Comparison of ENCODE assay signal across 11 cellular contexts in genomic region chr16:80583466-80583865, GRCh38. TPM values are rescaled to one million over a fixed set of nuclear protein-coding genes. Genes with fewer than 3 reads are reported as not detected.
A peak's percentile ranks its signal among the peaks of the same experiment; 100 is the strongest.
DNase-seq lines count a peak whose midpoint lies in the region; ATAC-seq, FAIRE-seq and TF ChIP-seq lines count a peak whose summit lies in the region.
"Had no signal": no experiment of that assay in that cellular context is flagged by ENCODE, and none has a peak within 500 bp of the region (broad histone marks: within the 10 kb centered on the region; RNA-seq: fewer than 3 reads in every experiment).

No MANE protein-coding gene starts in this region.

- H2BK5ac ChIP-seq in H9 (ENCODE audit: insufficient read length, low read length): no peak overlapping the region

- H3K9me3 ChIP-seq in OCI-LY3 (ENCODE audit: insufficient read depth, low read length) (no peaks in the 10 kb centered on the region; the same call in 1 of the 2 replicates), GM12878 (replicated peaks; ENCODE audit: control insufficient read depth, insufficient read depth, low read length) (no peaks in the 10 kb centered on the region; the same call in 1 of the 3 replicates), lower lobe of right lung (no peaks in the 10 kb centered on the region), H9 (ENCODE audit: control insufficient read depth, low read depth, low read length) (no peaks in the 10 kb centered on the region)
- H3K9me3 ChIP-seq: ascending aorta, ovary, SK-N-SH had no signal

- ATAC-seq in GM12878 (no peak), sciatic nerve (peak; percentile 60), lower lobe of right lung (no peak)

- H3K4me1 ChIP-seq in OCI-LY3 (ENCODE audit: low read length): peaks cover 42% of the 10 kb centered on the region
- peaks cover 37% of the 10 kb centered on the region for H3K4me1 ChIP-seq in GM12878 (ENCODE audit: control insufficient read depth, insufficient read depth, low read length)
- no peaks in the 10 kb centered on the region for H3K4me1 ChIP-seq in lower lobe of right lung
- no peaks in the 10 kb centered on the region for H3K4me1 ChIP-seq in H9 (ENCODE audit: insufficient read depth, low read length)
- H3K4me1 ChIP-seq: ascending aorta had no signal

- H3K79me2 ChIP-seq in OCI-LY3 (ENCODE audit: low read length) (no peaks in the 10 kb centered on the region), GM12878 (ENCODE audit: control insufficient read depth, insufficient read depth, low read length) (no peaks in the 10 kb centered on the region), H9 (ENCODE audit: insufficient read depth, low read length) (no peaks in the 10 kb centered on the region)

- no peak overlapping the region for H2AK5ac ChIP-seq in H9 (ENCODE audit: insufficient read length, low read length)

- no peak overlapping the region for H3K18ac ChIP-seq in H9 (ENCODE audit: insufficient read length, low read depth, low read length)

- SMC1A ChIA-PET in GM12878 (lab: Charles Lee; ENCODE audit: uncharacterized antibody, unreplicated experiment): interaction anchor here (1.2 kb wide), 1 partner anchor 57 kb away, joined by 3 read pairs; no protein-coding TSS in a partner anchor

- peaks cover 2 to 51% of the 10 kb centered on the region in 2 experiments; a peak in 3 of 5 replicates for H3K9me3 Mint-ChIP-seq in H9

- H4K8ac ChIP-seq in H9 (replicated peaks; ENCODE audit: insufficient read length, low read depth, low read length): no peak overlapping the region

- BruUV-seq in GM12878 (replicated peaks; lab: Mats Ljungman, UMichigan): no TSS peak

- no peak for TF ChIP-seq RAD21 in GM12878 (IDR thresholded peaks at IDR 0.05; ENCODE audit: insufficient read depth, low read depth, low read length)

- no peak overlapping the region for H4K91ac ChIP-seq in H9 (ENCODE audit: insufficient read length, low read depth, low read length)

- no peak overlapping the region for H4K5ac ChIP-seq in H9 (ENCODE audit: insufficient read length, low read depth, low read length)

- POLR2A ChIA-PET in GM12878 (lab: Charles Lee): no interaction called here

- intact Hi-C loops in GM12878 (cut with micrococcal nuclease; ENCODE audit: unreplicated experiment) (loop anchor here (5.0 kb wide), 1 partner anchor 94 kb away; no protein-coding TSS in a partner anchor), sciatic nerve (cut with DNase I) (no loop called here), lower lobe of right lung (cut with DNase I) (no loop called here)

- H2BK15ac ChIP-seq in H9 (ENCODE audit: low read depth, low read length): no peak overlapping the region

- H3K56ac ChIP-seq in H9 (ENCODE audit: insufficient read length, low read depth, low read length): no peak overlapping the region

- no peak overlapping the region for H2BK12ac ChIP-seq in H9 (ENCODE audit: insufficient read length, low read depth, low read length)

- no peaks in the 10 kb centered on the region for H3K79me1 ChIP-seq in H9 (ENCODE audit: insufficient read depth, low read depth, low read length, poor library complexity, severe bottlenecking)

- H3K4ac ChIP-seq in H9 (ENCODE audit: low read depth, low read length): no peak overlapping the region

- DNase-seq in EH (ENCODE audit: low read depth) (peak; percentile 88), GM12878 (ENCODE audit: low read depth, low spot score) (no peak), sciatic nerve (ENCODE audit: low spot score) (no peak), lower lobe of right lung (no peak), cerebellar cortex (ENCODE audit: low spot score) (no peak), NOMO-1 treated with dmso at 0.1 percent for 144 hours (lab: John Stamatoyannopoulos, UW; ENCODE audit: unreplicated experiment) (no peak), H9 (no peak)
- DNase-seq: ovary, SK-N-SH had no signal

- no peak for TF ChIP-seq CTCF in OCI-LY3 (IDR thresholded peaks at IDR 0.05; ENCODE audit: low read depth, low read length)
- TF ChIP-seq CTCF in GM12878 (IDR thresholded peaks at IDR 0.05 in 2 of 3, conservative IDR thresholded peaks at IDR 0.05 in 1 of 3; ENCODE audit: control insufficient read depth in 2 of 3, extremely low read depth in 1 of 3, insufficient read depth in 1 of 3, low read depth in 3 of 3, low read length in 3 of 3): no peak
- TF ChIP-seq CTCF in lower lobe of right lung (IDR thresholded peaks at IDR 0.05): no peak
- no peak for TF ChIP-seq CTCF in H9 (conservative IDR thresholded peaks at IDR 0.05)

- FAIRE-seq in GM12878 (lab: Jason Lieb, UNC): peak; percentile 18

- H3K4me1 Mint-ChIP-seq in H9: no peaks in the 10 kb centered on the region

- no peak overlapping the region for H2BK20ac ChIP-seq in H9 (ENCODE audit: low read depth, low read length, poor library complexity, severe bottlenecking)

- H3K36me3 ChIP-seq in OCI-LY3 (replicated peaks; ENCODE audit: low read depth, low read length): no peaks in the 10 kb centered on the region
- no peaks in the 10 kb centered on the region for H3K36me3 ChIP-seq in GM12878 (ENCODE audit: control insufficient read depth in 2 of 2, insufficient read depth in 2 of 2, low read length in 1 of 2)
- H3K36me3 ChIP-seq in lower lobe of right lung: no peaks in the 10 kb centered on the region
- H3K36me3 ChIP-seq: ascending aorta, ovary had no signal

- H3K27ac ChIP-seq in OCI-LY3 (ENCODE audit: low read length) (no peak overlapping the region), GM12878 (ENCODE audit: control insufficient read depth, insufficient read depth) (no peak overlapping the region), lower lobe of right lung (no peak overlapping the region), H9 (ENCODE audit: insufficient read length, low read depth, low read length) (no peak overlapping the region)
- H3K27ac ChIP-seq: ascending aorta, ovary had no signal

- H3T11ph ChIP-seq in H9 (ENCODE audit: low read length): no peak overlapping the region

- WGBS in GM12878 (ENCODE audit: insufficient coverage, insufficient replicate concordance, low lambda C conversion rate, missing lambda C conversion rate): 46% methylated on average over 3 of the region's 3 CpGs
- WGBS in H9 (ENCODE audit: extremely low coverage, insufficient read length, low lambda C conversion rate): no CpG with 5 or more reads among the region's 3 CpGs

- in situ Hi-C loops in GM12878 (cut with MboI): no loop called here

- no peak for TF ChIP-seq EP300 in GM12878 (IDR thresholded peaks at IDR 0.05; ENCODE audit: borderline replicate concordance in 1 of 2, control insufficient read depth in 1 of 2, low read depth in 2 of 2, low read length in 2 of 2)

- CTCF ChIA-PET in GM12878 (lab: Yijun Ruan, JAX): no interaction called here

- peak overlapping the region; percentile 9; the same call in 1 of the 2 replicates for H3K4me2 ChIP-seq in OCI-LY3 (ENCODE audit: low read length)
- no peak overlapping the region for H3K4me2 ChIP-seq in GM12878 (ENCODE audit: control insufficient read depth, insufficient read depth)
- no peak overlapping the region for H3K4me2 ChIP-seq in H9 (ENCODE audit: insufficient read depth, insufficient read length, low read length)
- H3K4me2 ChIP-seq: SK-N-SH had no signal

- no peak overlapping the region for H2BK120ac ChIP-seq in H9 (ENCODE audit: low read depth, low read length, poor library complexity, severe bottlenecking)

- H3K14ac ChIP-seq in H9 (ENCODE audit: insufficient read depth, low read length): no peak overlapping the region

- RAD21 ChIA-PET in GM12878 (lab: Charles Lee; ENCODE audit: unreplicated experiment): interaction anchor here (1.2 kb wide), 1 partner anchor 57 kb away, joined by 3 read pairs; no protein-coding TSS in a partner anchor

- 0 out of 2 replicates have a peak, but pooled peaks cover 3% of the 10 kb centered on the region for H4K20me1 ChIP-seq in OCI-LY3 (ENCODE audit: insufficient read depth, low read length)
- H4K20me1 ChIP-seq in GM12878 (ENCODE audit: control insufficient read depth, insufficient read depth): no peaks in the 10 kb centered on the region
- no peaks in the 10 kb centered on the region for H4K20me1 ChIP-seq in H9 (ENCODE audit: control insufficient read depth, insufficient read depth, insufficient read length)

- H2AFZ ChIP-seq in OCI-LY3 (ENCODE audit: low read depth, low read length) (no peak overlapping the region), GM12878 (ENCODE audit: control insufficient read depth, low read depth, low read length) (no peak overlapping the region), H9 (ENCODE audit: low read length) (no peak overlapping the region)

- peaks cover 8% of the 10 kb centered on the region; the same call in 1 of the 2 replicates for H3K27me3 Mint-ChIP-seq in H9 (ENCODE audit: low read depth)

- H3K23ac ChIP-seq in H9 (ENCODE audit: insufficient read length, low read depth, low read length): no peak overlapping the region

- no peak overlapping the region for H3K9ac ChIP-seq in OCI-LY3 (ENCODE audit: low read length)
- H3K9ac ChIP-seq in GM12878 (ENCODE audit: control insufficient read depth, insufficient read depth, low read length): no peak overlapping the region
- no peak overlapping the region for H3K9ac ChIP-seq in H9 (ENCODE audit: extremely low read depth, insufficient read length, low read length)
- H3K9ac ChIP-seq: SK-N-SH had no signal

- H3K4me3 ChIP-seq in OCI-LY3 (ENCODE audit: low read length) (no peak overlapping the region), GM12878 (no peak overlapping the region), lower lobe of right lung (no peak overlapping the region)
- H3K4me3 ChIP-seq: ascending aorta, ovary had no signal

- TF ChIP-seq POLR2A in GM12878 (IDR thresholded peaks at IDR 0.05; ENCODE audit: low read depth, low read length): no peak

- no peaks in the 10 kb centered on the region for H3K23me2 ChIP-seq in H9 (ENCODE audit: insufficient read length, low read depth, low read length, poor library complexity, severe bottlenecking)

- no peaks in the 10 kb centered on the region for H3K36me3 Mint-ChIP-seq in H9 (ENCODE audit: insufficient read depth in 1 of 3, low read depth in 3 of 3)

- no peak overlapping the region for H3K27ac Mint-ChIP-seq in H9

- peaks cover 6% of the 10 kb centered on the region; the same call in 1 of the 2 replicates for H3K27me3 ChIP-seq in OCI-LY3 (ENCODE audit: low read depth, low read length)
- H3K27me3 ChIP-seq in GM12878 (replicated peaks in 1 of 2; ENCODE audit: control insufficient read depth in 2 of 2, insufficient read depth in 2 of 2, low read length in 1 of 2): no peaks in the 10 kb centered on the region
- no peaks in the 10 kb centered on the region for H3K27me3 ChIP-seq in lower lobe of right lung (ENCODE audit: low read depth)
- H3K27me3 ChIP-seq in H9 (ENCODE audit: insufficient read depth, low read length): no peaks in the 10 kb centered on the region; the same call in 1 of the 2 replicates
- H3K27me3 ChIP-seq: ascending aorta, ovary had no signal

- no peak overlapping the region for H3K4me3 Mint-ChIP-seq in H9

RNA-seq across cellular contexts. Expression of gene DYNLRB2, which starts 42.7 kb away (rescaled TPM):
- not detected in 2 replicates for total RNA-seq in GM12878 (2013; cell fraction: nucleolus; rRNA removed)
- not detected in 2 replicates for total RNA-seq in GM12878 (2014; rRNA removed)
- total RNA-seq in GM12878 (2014; rRNA removed; fragmentation: Illumina TruSeq; extraction: Trizol): 0.40 TPM in 1 of 2 replicates, not detected in the other
- not detected in 2 replicates for total RNA-seq in GM12878 (2021)
- 4.8 TPM for polyA plus RNA-seq in GM12878 (2011; ENCODE audit: low read depth)
- polyA plus RNA-seq in GM12878 (2011; rRNA removed): not detected in 2 replicates
- not detected in 2 replicates for polyA plus RNA-seq in GM12878 (2011; cell fraction: cytosol; rRNA removed)
- not detected in 2 replicates for polyA plus RNA-seq in GM12878 (2011; cell fraction: nucleus; rRNA removed)
- polyA plus RNA-seq in GM12878 (2012): 0.43 TPM in 1 of 2 replicates, not detected in the other
- 0.21 TPM in 1 of 2 replicates, not detected in the other for polyA plus RNA-seq in GM12878 (2014; fragmentation: Illumina TruSeq; extraction: Trizol)
- under 1 TPM; 0.33 to 0.52 TPM for polyA plus RNA-seq in GM12878 (2014; fragmentation: Nextera tagmentation; extraction: Ambion mirVana)
- polyA plus RNA-seq in GM12878 (2014; rRNA removed): 0.37 TPM in 1 of 2 replicates, not detected in the other
- polyA plus RNA-seq in GM12878 (2016; fragmentation: Nextera tagmentation; extraction: Ambion mirVana): 1 to 10 TPM in 1 of 2 experiments, not detected in 1; 1.2 TPM
- not detected in 2 replicates for polyA minus RNA-seq in GM12878 (2011; rRNA and poly(A)+ RNA removed)
- not detected in 2 replicates for polyA minus RNA-seq in GM12878 (2011; cell fraction: cytosol; rRNA and poly(A)+ RNA removed)
- polyA minus RNA-seq in GM12878 (2011; cell fraction: nucleus; rRNA and poly(A)+ RNA removed): not detected in 2 replicates
- total RNA-seq in sciatic nerve: 2.2 TPM
- total RNA-seq in lower lobe of right lung: 7.1 TPM
- not detected in 2 replicates for total RNA-seq in H9 (2021)
- total RNA-seq: ascending aorta had no signal
